37 cellular contexts compared by ENCODE assay signal in genomic region chr10:29771376-29771775, GRCh38.
"Had no signal": no experiment of that assay in that cellular context is flagged by ENCODE, and none has a peak within 500 bp of the region (broad histone marks: within the 10 kb centered on the region; RNA-seq: fewer than 3 reads in every experiment).

No MANE protein-coding gene starts in this region.

- H3K4me3 ChIP-seq: adrenal gland, body of pancreas, breast epithelium, MG63 had no signal

- H3K9me3 ChIP-seq: adrenal gland, body of pancreas, breast epithelium, MG63 had no signal

- DNase-seq: activated B cell treated with CpG ODN at 0.5 μM for 24 hours; activated CD4-positive, alpha-beta memory T cell treated with anti-CD3 and anti-CD28 coated beads for 36 hours; activated CD4-positive, alpha-beta T cell treated with anti-CD3 and anti-CD28 coated beads for 4 hours; activated CD4-positive, alpha-beta T cell treated with anti-CD3 and anti-CD28 coated beads, Interleukin-2, amount 50 U/mL, for 1 hour; activated CD4-positive, CD25-positive, alpha-beta regulatory T cell treated with anti-CD3 and anti-CD28 coated beads, Interleukin-2, amount 50 U/mL, for 72 hours; activated CD8-positive, alpha-beta memory T cell treated with anti-CD3 and anti-CD28 coated beads, Interleukin-2, amount 50 U/mL, for 4 hours; activated gamma-delta T cell treated with Interleukin-2 at 50 U/mL for 16 hours; activated naive CD4-positive, alpha-beta T cell treated with anti-CD3 and anti-CD28 coated beads for 36 hours; activated T-cell treated with anti-CD3 and anti-CD28 coated beads for 4 hours; activated T-cell treated with anti-CD3 and anti-CD28 coated beads, Interleukin-2, amount 50 U/mL, for 4 hours; adrenal gland; body of pancreas; caudate nucleus; cerebellar nuclear complex; Karpas-422; MG63; NCI-H1048; NCI-H1105 treated with DMSO at 0.1 percent for 48 hours; NCI-H1436; NCI-H1694; NCI-H1930; NCI-H2081 treated with DMSO at 0.1 percent for 48 hours; NCI-H2171; NCI-H510A; NCI-H526; NCI-H748 treated with DMSO at 0.1 percent for 48 hours; NK-92 treated with Interleukin-12 subunit alpha and Interleukin-12 subunit beta, amount 100 ng/mL, for 24 hours; PC-3; Right ventricle myocardium superior; SW 1271; T-helper 1 cell; T-helper 9 cell had no signal

- H3K27me3 ChIP-seq: adrenal gland, body of pancreas, breast epithelium, MG63 had no signal

- H3K4me1 ChIP-seq: adrenal gland, body of pancreas, breast epithelium had no signal

- ATAC-seq: activated naive CD4-positive, alpha-beta T cell treated with anti-CD3 and anti-CD28 coated beads, Interleukin-2, amount 50 U/mL, for 72 hours; activated T-cell treated with anti-CD3 and anti-CD28 coated beads, Interleukin-2, amount 50 U/mL, for 4 hours; body of pancreas; PC-3 had no signal

- H3K27ac ChIP-seq: adrenal gland, body of pancreas, breast epithelium, VCaP had no signal

- FAIRE-seq: astrocyte, RCC 7860 had no signal

- H3K36me3 ChIP-seq: adrenal gland, breast epithelium, MG63 had no signal
